ENCODE assay signal across 22 cellular contexts in genomic region chr1:39847940-39848339, GRCh38. TPM values are rescaled to one million over a fixed set of nuclear protein-coding genes. Genes with fewer than 3 reads are reported as not detected.
"Had no signal": no experiment of that assay in that cellular context is flagged by ENCODE, and none has a peak within 500 bp of the region (broad histone marks: within the 10 kb centered on the region; RNA-seq: fewer than 3 reads in every experiment).

No MANE protein-coding gene starts in this region.

- ATAC-seq: foreskin keratinocyte; left colon; left ventricle myocardium superior; naive thymus-derived CD8-positive, alpha-beta T cell; psoas muscle; right lobe of liver; stimulated activated naive B cell treated with anti-CD40 and anti-IgM and Interleukin-4, amounts not matched to agents 10 μg/mL and 1 μg/mL and 100 μg/mL, for 72 hours; stimulated activated naive CD8-positive, alpha-beta T cell treated with anti-CD3 and anti-CD28 coated beads, Interleukin-15, amount 100 ng/mL, for 72 hours had no signal

- H3K4me3 ChIP-seq: coronary artery, hepatocyte, lung, psoas muscle, right lobe of liver, testis, transverse colon had no signal

- H3K27ac ChIP-seq: coronary artery, foreskin keratinocyte, hepatocyte, neutrophil, psoas muscle, right lobe of liver, testis, transverse colon had no signal

- H2AFZ ChIP-seq: hepatocyte had no signal

- H3K27me3 ChIP-seq: foreskin keratinocyte, hepatocyte, neutrophil, right lobe of liver, testis, transverse colon had no signal

- H3K27ac Mint-ChIP-seq: endodermal cell; stimulated activated naive B cell treated with anti-CD40 and anti-IgM and Interleukin-4, amounts not matched to agents 10 μg/mL and 1 μg/mL and 100 μg/mL, for 72 hours; stimulated activated naive CD8-positive, alpha-beta T cell treated with anti-CD3 and anti-CD28 coated beads, Interleukin-15, amount 100 ng/mL, for 72 hours had no signal

- H3K36me3 ChIP-seq: neutrophil, right lobe of liver had no signal

- DNase-seq: effector CD4-positive, alpha-beta T cell; endodermal cell; erythroblast; foreskin keratinocyte; head of caudate nucleus; left colon; left ventricle myocardium superior; mesenchymal stem cell; naive thymus-derived CD8-positive, alpha-beta T cell; psoas muscle; retina; right lobe of liver; stimulated activated CD4-positive, alpha-beta T cell treated with anti-CD3 and anti-CD28 coated beads, Interleukin-4, amount 100 ng/mL, for 24 hours; stimulated activated naive B cell treated with anti-CD40 and anti-IgM and Interleukin-4, amounts not matched to agents 10 μg/mL and 1 μg/mL and 100 μg/mL, for 72 hours; stimulated activated naive CD8-positive, alpha-beta T cell treated with anti-CD3 and anti-CD28 coated beads, Interleukin-15, amount 100 ng/mL, for 72 hours; testis; transverse colon had no signal

- H3K9me3 ChIP-seq: neutrophil, psoas muscle, right lobe of liver, testis, transverse colon had no signal

- H3K4me2 ChIP-seq: hepatocyte had no signal

- H3K9me3 Mint-ChIP-seq: endodermal cell; naive thymus-derived CD8-positive, alpha-beta T cell; stimulated activated naive B cell treated with anti-CD40 and anti-IgM and Interleukin-4, amounts not matched to agents 10 μg/mL and 1 μg/mL and 100 μg/mL, for 72 hours; stimulated activated naive CD8-positive, alpha-beta T cell treated with anti-CD3 and anti-CD28 coated beads, Interleukin-15, amount 100 ng/mL, for 72 hours had no signal

RNA-seq across cellular contexts. Expression of gene MYCL, which starts 53.8 kb away (rescaled TPM):
- total RNA-seq: naive thymus-derived CD8-positive, alpha-beta T cell had no signal
- polyA plus RNA-seq: naive thymus-derived CD8-positive, alpha-beta T cell had no signal

RNA-seq across cellular contexts. Expression of gene BMP8B, which starts 59.3 kb away (rescaled TPM):
- polyA plus RNA-seq: endothelial cell of umbilical vein had no signal
